ENCODE assay signal across 34 cellular contexts in the genomic region with DNA sequence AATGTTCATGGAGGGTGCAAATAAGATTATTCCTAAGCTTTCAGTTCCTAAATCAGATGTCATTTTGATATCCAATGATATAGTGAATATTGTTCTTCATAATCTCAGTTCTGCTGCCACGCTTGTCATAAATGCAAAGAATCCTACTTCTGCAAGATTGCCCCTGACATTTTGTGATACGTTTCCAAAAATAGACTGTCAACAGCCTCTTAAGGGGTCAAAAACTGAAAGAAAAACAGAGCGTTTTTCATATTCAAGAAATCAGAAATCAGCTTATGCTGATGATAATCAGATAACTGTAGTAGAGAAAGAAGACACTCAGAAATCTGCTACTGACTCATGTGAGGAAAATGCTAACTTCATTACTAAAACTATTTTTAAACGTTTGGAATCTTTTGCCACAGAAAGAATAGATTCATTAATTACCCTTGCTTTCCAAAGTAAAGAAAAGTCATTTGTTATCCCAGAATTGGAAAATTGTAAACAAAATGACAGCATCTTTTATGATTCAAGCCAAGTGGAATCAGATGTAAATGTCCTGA. TPM values are rescaled to one million over a fixed set of nuclear protein-coding genes. Genes with fewer than 3 reads are reported as not detected.
"Had no signal": no experiment of that assay in that cellular context is flagged by ENCODE, and none has a peak within 500 bp of the region (broad histone marks: within the 10 kb centered on the region; RNA-seq: fewer than 3 reads in every experiment).

No MANE protein-coding gene starts in this region.

- H3K4me3 ChIP-seq: PC-9 had no signal

- H3K27me3 Mint-ChIP-seq: activated CD4-positive, alpha-beta T cell treated with anti-CD3 and anti-CD28 coated beads for 36 hours; activated CD4-positive, alpha-beta T cell treated with anti-CD3 and anti-CD28 coated beads, Interleukin-2, amount 10 ng/mL, durations not matched to agents 7 days and 5 days; activated naive CD4-positive, alpha-beta T cell treated with anti-CD3 and anti-CD28 coated beads, Interleukin-2, amount 50 U/mL, for 24 hours; activated naive CD8-positive, alpha-beta T cell treated with anti-CD3 and anti-CD28 coated beads, Interleukin-2, amount 10 ng/mL, durations not matched to agents 7 days and 5 days; activated T-cell treated with anti-CD3 and anti-CD28 coated beads, Interleukin-2, amount 50 U/mL, for 24 hours; brain had no signal

- H3K4me1 Mint-ChIP-seq: activated CD4-positive, alpha-beta T cell treated with anti-CD3 and anti-CD28 coated beads for 36 hours; activated CD4-positive, alpha-beta T cell treated with anti-CD3 and anti-CD28 coated beads, Interleukin-2, amount 10 ng/mL, durations not matched to agents 7 days and 5 days; activated naive CD4-positive, alpha-beta T cell treated with anti-CD3 and anti-CD28 coated beads, Interleukin-2, amount 50 U/mL, for 24 hours; activated naive CD8-positive, alpha-beta T cell treated with anti-CD3 and anti-CD28 coated beads, Interleukin-2, amount 10 ng/mL, durations not matched to agents 7 days and 5 days; brain; WTC11 had no signal

- H3K27ac Mint-ChIP-seq: activated CD4-positive, alpha-beta T cell treated with anti-CD3 and anti-CD28 coated beads for 36 hours; activated CD4-positive, alpha-beta T cell treated with anti-CD3 and anti-CD28 coated beads, Interleukin-2, amount 10 ng/mL, durations not matched to agents 7 days and 5 days; activated CD8-positive, alpha-beta T cell treated with anti-CD3 and anti-CD28 coated beads, Interleukin-2, amount 10 ng/mL, durations not matched to agents 7 days and 5 days; activated naive CD4-positive, alpha-beta T cell treated with anti-CD3 and anti-CD28 coated beads, Interleukin-2, amount 50 U/mL, for 24 hours; activated naive CD8-positive, alpha-beta T cell treated with anti-CD3 and anti-CD28 coated beads, Interleukin-2, amount 10 ng/mL, durations not matched to agents 7 days and 5 days; activated T-cell treated with anti-CD3 and anti-CD28 coated beads, Interleukin-2, amount 50 U/mL, for 24 hours; activated T-helper 2 cell treated with anti-CD3 and anti-CD28 coated beads, Interferon-gamma antibody, Interleukin-2, Interleukin-4, amounts not matched to agents 10 μg/mL and 5 μg/mL and 100 μg/mL, durations not matched to agents 14 hours and 24 hours and 36 hours; T-helper 2 cell treated with Interferon-gamma antibody and Interleukin-4, amounts not matched to agents 5 μg/mL and 100 μg/mL, for 36 hours; WTC11 had no signal

- H3K4me2 ChIP-seq: PC-9 had no signal

- H3K4me3 Mint-ChIP-seq: activated CD4-positive, alpha-beta T cell treated with anti-CD3 and anti-CD28 coated beads for 36 hours; activated CD4-positive, alpha-beta T cell treated with anti-CD3 and anti-CD28 coated beads, Interleukin-2, amount 10 ng/mL, durations not matched to agents 7 days and 5 days; activated CD8-positive, alpha-beta T cell treated with anti-CD3 and anti-CD28 coated beads, Interleukin-2, amount 10 ng/mL, durations not matched to agents 7 days and 5 days; activated naive CD4-positive, alpha-beta T cell treated with anti-CD3 and anti-CD28 coated beads, Interleukin-2, amount 50 U/mL, for 24 hours; activated naive CD8-positive, alpha-beta T cell treated with anti-CD3 and anti-CD28 coated beads, Interleukin-2, amount 10 ng/mL, durations not matched to agents 7 days and 5 days; activated T-cell treated with anti-CD3 and anti-CD28 coated beads, Interleukin-2, amount 50 U/mL, for 24 hours; T-helper 2 cell treated with Interferon-gamma antibody and Interleukin-4, amounts not matched to agents 5 μg/mL and 100 μg/mL, for 36 hours; WTC11 had no signal

- DNase-seq: activated CD4-positive, alpha-beta T cell treated with anti-CD3 and anti-CD28 coated beads for 36 hours; activated CD4-positive, alpha-beta T cell treated with anti-CD3 and anti-CD28 coated beads, Interleukin-2, amount 10 ng/mL, durations not matched to agents 7 days and 5 days; activated CD4-positive, alpha-beta T cell treated with anti-CD3 and anti-CD28 coated beads, Interleukin-2, amount 50 U/mL, for 48 hours; activated CD8-positive, alpha-beta T cell treated with anti-CD3 and anti-CD28 coated beads, Interleukin-2, amount 10 ng/mL, durations not matched to agents 7 days and 5 days; activated gamma-delta T cell; activated naive CD4-positive, alpha-beta T cell treated with Interleukin-2 at 50 U/mL for 16 hours; activated naive CD8-positive, alpha-beta T cell treated with anti-CD3 and anti-CD28 coated beads, Interleukin-2, amount 10 ng/mL, durations not matched to agents 7 days and 5 days; activated T-cell treated with anti-CD3 and anti-CD28 coated beads, Interleukin-2, amount 50 U/mL, for 24 hours; caudate nucleus; cerebellar nuclear complex; NCI-H1105; NCI-H1417 treated with DMSO at 0.1 percent for 48 hours; NCI-H187 treated with DMSO at 0.1 percent for 48 hours; NCI-H2081; NCI-H2171 treated with DMSO at 0.1 percent for 48 hours; NCI-H226; NCI-H510A; NCI-H526; NCI-H748 treated with DMSO at 0.1 percent for 48 hours; NK-92 treated with Interleukin-12 subunit alpha and Interleukin-12 subunit beta, amount 100 ng/mL, for 24 hours; PC-9; SIG-M5 had no signal

- H3K27ac ChIP-seq: PC-9, RWPE1 had no signal

- H2AFZ ChIP-seq: PC-9 had no signal

- ATAC-seq: activated CD4-positive, alpha-beta T cell treated with anti-CD3 and anti-CD28 coated beads for 36 hours; activated CD4-positive, CD25-positive, alpha-beta regulatory T cell treated with anti-CD3 and anti-CD28 coated beads, Interleukin-2, amount 50 U/mL, for 24 hours; activated CD8-positive, alpha-beta T cell treated with anti-CD3 and anti-CD28 coated beads, Interleukin-2, amount 10 ng/mL, durations not matched to agents 7 days and 5 days; Right ventricle myocardium inferior; WTC11 had no signal

- H3K36me3 Mint-ChIP-seq: activated naive CD8-positive, alpha-beta T cell treated with anti-CD3 and anti-CD28 coated beads, Interleukin-2, amount 10 ng/mL, durations not matched to agents 7 days and 5 days; WTC11 had no signal

- H3K9me3 Mint-ChIP-seq: activated CD4-positive, alpha-beta T cell treated with anti-CD3 and anti-CD28 coated beads, Interleukin-2, amount 10 ng/mL, durations not matched to agents 7 days and 5 days; activated naive CD4-positive, alpha-beta T cell treated with anti-CD3 and anti-CD28 coated beads, Interleukin-2, amount 50 U/mL, for 24 hours; activated T-cell treated with anti-CD3 and anti-CD28 coated beads, Interleukin-2, amount 50 U/mL, for 24 hours; T-helper 2 cell treated with Interferon-gamma antibody and Interleukin-4, amounts not matched to agents 5 μg/mL and 100 μg/mL, for 36 hours had no signal

- FAIRE-seq: bronchial epithelial cell, RCC 7860, TTC549 had no signal

RNA-seq across cellular contexts. Expression of gene FSIP2, which starts 55.0 kb away (rescaled TPM):
- total RNA-seq: SK-MEL-5 had no signal
